In the genomic region with DNA sequence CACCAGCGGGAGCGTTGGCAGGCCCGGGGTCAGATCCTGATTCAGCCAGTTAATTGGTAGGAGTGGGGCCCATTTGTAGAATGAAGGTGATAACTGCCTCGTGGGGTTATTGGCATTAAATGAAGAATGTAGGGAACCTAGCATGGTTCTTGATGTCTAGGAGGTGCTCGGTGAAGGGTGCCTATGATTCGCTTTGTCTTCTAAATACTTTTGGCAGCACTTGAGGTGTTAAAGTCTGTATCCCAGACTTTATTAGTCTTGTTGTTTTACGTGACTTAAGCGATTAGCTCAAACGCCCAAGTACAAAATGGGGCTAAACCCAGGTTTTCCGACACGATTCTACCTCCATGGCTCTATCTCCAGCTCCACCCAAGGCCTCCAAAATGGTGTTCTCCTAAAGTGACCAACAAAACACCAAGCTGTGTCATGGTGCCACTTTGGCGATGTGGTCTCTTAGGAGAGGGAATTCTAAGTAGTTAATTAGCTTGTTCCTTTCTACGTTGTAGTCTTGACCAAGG, we compare ENCODE assay signal across 8 cellular contexts. TPM values are rescaled to one million over a fixed set of nuclear protein-coding genes. Genes with fewer than 3 reads are reported as not detected.
DNase-seq lines count a peak whose midpoint lies in the region; ATAC-seq and TF ChIP-seq lines count a peak whose summit lies in the region.

No MANE protein-coding gene starts in this region.

- H3K9me3 Mint-ChIP-seq in CD8-positive, alpha-beta memory T cell: no peaks in the 10 kb centered on the region

- peak overlapping the region; percentile 68 for H3K4me2 ChIP-seq in OCI-LY7 (ENCODE audit: low read length)

- intact Hi-C loops in OCI-LY7 (cut with micrococcal nuclease; ENCODE audit: unreplicated experiment): loop anchor here (2.0 to 10.0 kb wide), 4 partner anchors 299 to 909 kb away; a partner anchor contains a TSS

- H3K36me3 ChIP-seq in CD8-positive, alpha-beta memory T cell (ENCODE audit: insufficient read depth, low read length): peaks cover 3% of the 10 kb centered on the region
- H3K36me3 ChIP-seq in OCI-LY7 (ENCODE audit: insufficient read depth, low read length): peaks cover 12% of the 10 kb centered on the region
- H3K36me3 ChIP-seq in neutrophil: peaks cover 16% of the 10 kb centered on the region

- no peak for TF ChIP-seq CTCF in OCI-LY7 (conservative IDR thresholded peaks at IDR 0.05; ENCODE audit: low read length)
- TF ChIP-seq CTCF in epithelial cell of esophagus (IDR thresholded peaks at IDR 0.05; ENCODE audit: insufficient read depth, low read depth, low read length, missing control alignments): no peak
- no peak for TF ChIP-seq CTCF in neutrophil (IDR thresholded peaks at IDR 0.05)

- H3K4me3 ChIP-seq in CD8-positive, alpha-beta memory T cell (ENCODE audit: low read length): peak overlapping the region; percentile 56
- H3K4me3 ChIP-seq in OCI-LY7 (ENCODE audit: low read depth, low read length, poor library complexity, severe bottlenecking) (peak overlapping the region; percentile 70), epithelial cell of esophagus (ENCODE audit: low read length) (peak overlapping the region; percentile 82), neutrophil (ENCODE audit: low read depth in 1 of 2, low read length in 1 of 2) (peak overlapping the region; percentile 65 to 76)

- no peaks in the 10 kb centered on the region for H3K9me2 ChIP-seq in OCI-LY7 (ENCODE audit: insufficient read depth, low read length)

- BruUV-seq in OCI-LY7 (replicated peaks; lab: Mats Ljungman, UMichigan): no TSS peak

- H3K9me3 ChIP-seq in CD8-positive, alpha-beta memory T cell (ENCODE audit: low read length): no peaks in the 10 kb centered on the region
- H3K9me3 ChIP-seq in OCI-LY7 (ENCODE audit: low read length) (no peaks in the 10 kb centered on the region), neutrophil (no peaks in the 10 kb centered on the region)

- POLR2A ChIA-PET in CD8-positive, alpha-beta memory T cell (lab: Charles Lee): no interaction called here
- POLR2A ChIA-PET in OCI-LY7 (lab: Charles Lee): interaction anchor here (0.6 to 1.4 kb wide), 6 partner anchors 11 to 298 kb away, joined by 3 to 4 read pairs (median 3); a partner anchor contains a TSS

- no peak for ATAC-seq in GM21723 (IDR thresholded peaks at IDR 0.05; ENCODE audit: unreplicated experiment)
- no peak for ATAC-seq in HG02840 (IDR thresholded peaks at IDR 0.05; ENCODE audit: low FRiP score, unreplicated experiment)

- no peaks in the 10 kb centered on the region for H3K27me3 Mint-ChIP-seq in CD8-positive, alpha-beta memory T cell

- peak overlapping the region; percentile 72 to 99 (median 88) for H3K27ac Mint-ChIP-seq in CD8-positive, alpha-beta memory T cell

- 0 out of 2 replicates have a peak, but pooled peaks cover 3% of the 10 kb centered on the region for H4K20me1 ChIP-seq in OCI-LY7 (ENCODE audit: insufficient read depth, low read length)

- H3K4me3 Mint-ChIP-seq in CD8-positive, alpha-beta memory T cell: peak overlapping the region; percentile 80 to 93 (median 84)

- peaks cover 29% of the 10 kb centered on the region for H3K79me2 ChIP-seq in OCI-LY7 (ENCODE audit: insufficient read depth, low read depth, low read length)

- CTCF ChIA-PET in CD8-positive, alpha-beta memory T cell (lab: Charles Lee): interaction anchor here (1.5 kb wide), 1 partner anchor 17 kb away, joined by 3 read pairs; no protein-coding TSS in a partner anchor
- CTCF ChIA-PET in OCI-LY7 (lab: Charles Lee; ENCODE audit: unreplicated experiment): no interaction called here

- H3K36me3 Mint-ChIP-seq in CD8-positive, alpha-beta memory T cell: peaks cover 0 to 18% (median 5%) of the 10 kb centered on the region in 3 donors

- no peaks in the 10 kb centered on the region for H3K27me3 ChIP-seq in CD8-positive, alpha-beta memory T cell (ENCODE audit: insufficient read depth, low read length, poor library complexity, severe bottlenecking)
- no peaks in the 10 kb centered on the region for H3K27me3 ChIP-seq in neutrophil

- H3K4me1 ChIP-seq in CD8-positive, alpha-beta memory T cell (ENCODE audit: insufficient read depth, low read length): peaks cover 15% of the 10 kb centered on the region
- H3K4me1 ChIP-seq in OCI-LY7 (ENCODE audit: insufficient read depth, low read length, poor library complexity, severe bottlenecking): peaks cover 20% of the 10 kb centered on the region
- peaks cover 45% of the 10 kb centered on the region in 2 experiments for H3K4me1 ChIP-seq in neutrophil (ENCODE audit: control insufficient read depth in 1 of 2, insufficient read depth in 1 of 2, low read depth in 1 of 2, low read length in 1 of 2)

- DNase-seq in CD8-positive, alpha-beta memory T cell: no peak
- DNase-seq in OCI-LY7 (ENCODE audit: low spot score) (peak; percentile 2), epithelial cell of esophagus (ENCODE audit: low read depth) (no peak), AG20443 (ENCODE audit: low spot score) (no peak), Ammon's horn (ENCODE audit: low spot score) (no peak)

- peak overlapping the region; percentile 90 for H2AFZ ChIP-seq in OCI-LY7 (ENCODE audit: low read length)

- peak overlapping the region; percentile 24 for H3K27ac ChIP-seq in CD8-positive, alpha-beta memory T cell (ENCODE audit: low read depth, low read length)
- peak overlapping the region; percentile 51 for H3K27ac ChIP-seq in OCI-LY7 (ENCODE audit: low read depth, low read length, poor library complexity, severe bottlenecking)
- H3K27ac ChIP-seq in neutrophil: peak overlapping the region; percentile 98

- peaks cover 34 to 55% (median 39%) of the 10 kb centered on the region in 3 donors for H3K4me1 Mint-ChIP-seq in CD8-positive, alpha-beta memory T cell

RNA-seq across cellular contexts. Expression of a gene that starts 1.0 kb away (rescaled TPM):
- 10 to 100 TPM; 58.4 to 59.9 TPM for total RNA-seq in CD8-positive, alpha-beta memory T cell
- 17.2 TPM for polyA plus RNA-seq in CD8-positive, alpha-beta memory T cell
- 64.9 and 95.9 TPM in 2 replicates for total RNA-seq in OCI-LY7 (2014; rRNA removed; shearing (Covaris generic))
- 60.9 and 72.4 TPM in 2 replicates for total RNA-seq in OCI-LY7 (2022)

Comparison
In these comparisons a context has a peak if more than half of its experiments do, and no peak if none do; other contexts are left out.
1. H3K27ac ChIP-seq: peak in every context shown above with its lines; median percentile 98 in neutrophil; 51 in OCI-LY7; 24 in CD8-positive, alpha-beta memory T cell.